Comparison of ENCODE assay signal across 8 cellular contexts in genomic region chr1:114428083-114428754, GRCh38.
DNase-seq lines count a peak whose midpoint lies in the region; ATAC-seq and TF ChIP-seq lines count a peak whose summit lies in the region.

No MANE protein-coding gene starts in this region.

- no peak overlapping the region for H3K4me3 ChIP-seq in DND-41 (ENCODE audit: low read depth in 1 of 2, low read length in 2 of 2)
- H3K4me3 ChIP-seq in Loucy (ENCODE audit: low read length, poor library complexity, severe bottlenecking) = no peak overlapping the region
- no peak overlapping the region for H3K4me3 ChIP-seq in cardiac fibroblast (replicated peaks in 1 of 2; ENCODE audit: low read depth in 2 of 2, low read length in 2 of 2)

- H3K4me2 ChIP-seq in DND-41 (ENCODE audit: insufficient read depth, low read length) = no peak overlapping the region
- H3K4me2 ChIP-seq in Loucy (ENCODE audit: low read depth, low read length, poor library complexity, severe bottlenecking) = no peak overlapping the region

- H3K9ac ChIP-seq in DND-41 (ENCODE audit: low read depth, low read length) = no peak overlapping the region
- H3K9ac ChIP-seq in Loucy (ENCODE audit: low read depth, low read length, poor library complexity, severe bottlenecking) = no peak overlapping the region

- no peaks in the 10 kb centered on the region for H3K9me3 Mint-ChIP-seq in activated T-helper 1 cell treated with anti-CD3 and anti-CD28 coated beads, Interleukin-12 subunit alpha, Interleukin-12 subunit beta, Interleukin-2, Interleukin-4 antibody, amounts not matched to agents 30 ng/mL and 10 ng/mL and 1 ng/mL, durations not matched to agents 14 hours and 24 hours and 36 hours

- H4K20me1 ChIP-seq in DND-41 (ENCODE audit: insufficient read depth, low read length) (no peaks in the 10 kb centered on the region), Loucy (ENCODE audit: insufficient read depth, low read length, poor library complexity, severe bottlenecking) (peaks cover 3% of the 10 kb centered on the region)

- H3K9me3 ChIP-seq in DND-41 (ENCODE audit: insufficient read depth, low read length, severe bottlenecking) (no peaks in the 10 kb centered on the region), Loucy (ENCODE audit: insufficient read depth, low read depth, low read length) (no peaks in the 10 kb centered on the region)

- no peak overlapping the region for H3K4me3 Mint-ChIP-seq in activated T-helper 1 cell treated with anti-CD3 and anti-CD28 coated beads, Interleukin-12 subunit alpha, Interleukin-12 subunit beta, Interleukin-2, Interleukin-4 antibody, amounts not matched to agents 30 ng/mL and 10 ng/mL and 1 ng/mL, durations not matched to agents 14 hours and 24 hours and 36 hours

- H2AFZ ChIP-seq in DND-41 (ENCODE audit: low read depth, low read length) (no peak overlapping the region), Loucy (ENCODE audit: low read length) (no peak overlapping the region)

- no peaks in the 10 kb centered on the region for H3K27me3 ChIP-seq in DND-41 (ENCODE audit: insufficient read depth, low read length, poor library complexity)
- no peaks in the 10 kb centered on the region for H3K27me3 ChIP-seq in Loucy (ENCODE audit: insufficient read depth, low read length, poor library complexity, severe bottlenecking)

- H3K4me1 Mint-ChIP-seq in activated T-helper 1 cell treated with anti-CD3 and anti-CD28 coated beads, Interleukin-12 subunit alpha, Interleukin-12 subunit beta, Interleukin-2, Interleukin-4 antibody, amounts not matched to agents 30 ng/mL and 10 ng/mL and 1 ng/mL, durations not matched to agents 14 hours and 24 hours and 36 hours (ENCODE audit: low read depth) = peaks cover 6% of the 10 kb centered on the region

- no peaks in the 10 kb centered on the region for H3K27me3 Mint-ChIP-seq in activated T-helper 1 cell treated with anti-CD3 and anti-CD28 coated beads, Interleukin-12 subunit alpha, Interleukin-12 subunit beta, Interleukin-2, Interleukin-4 antibody, amounts not matched to agents 30 ng/mL and 10 ng/mL and 1 ng/mL, durations not matched to agents 14 hours and 24 hours and 36 hours (ENCODE audit: insufficient read depth)

- H3K27ac ChIP-seq in DND-41 (ENCODE audit: low read length) = no peak overlapping the region

- H3K79me2 ChIP-seq in DND-41 (ENCODE audit: insufficient read depth, low read length) (peaks cover 4% of the 10 kb centered on the region; the same call in 1 of the 2 replicates), Loucy (ENCODE audit: insufficient read depth, low read length) (no peaks in the 10 kb centered on the region)

- no peaks in the 10 kb centered on the region for H3K9me2 ChIP-seq in Loucy (replicated peaks; ENCODE audit: low read depth, low read length)

- TF ChIP-seq CTCF in DND-41 (IDR thresholded peaks at IDR 0.05; ENCODE audit: borderline replicate concordance, extremely low read depth, low read length, poor library complexity, severe bottlenecking) (peak; percentile 48), Loucy (conservative IDR thresholded peaks at IDR 0.05; ENCODE audit: low read length) (peak; percentile 59), cardiac fibroblast (IDR thresholded peaks at IDR 0.05; ENCODE audit: low read depth, low read length) (peak; percentile 42)

- no peak overlapping the region for H3K27ac Mint-ChIP-seq in activated T-helper 1 cell treated with anti-CD3 and anti-CD28 coated beads, Interleukin-12 subunit alpha, Interleukin-12 subunit beta, Interleukin-2, Interleukin-4 antibody, amounts not matched to agents 30 ng/mL and 10 ng/mL and 1 ng/mL, durations not matched to agents 14 hours and 24 hours and 36 hours

- H3K36me3 ChIP-seq in DND-41 (ENCODE audit: insufficient read depth, low read length) (peaks cover 78% of the 10 kb centered on the region), Loucy (ENCODE audit: insufficient read depth, low read length) (peaks cover 85% of the 10 kb centered on the region)

- no peaks in the 10 kb centered on the region for H3K4me1 ChIP-seq in DND-41 (ENCODE audit: insufficient read depth, low read length)
- H3K4me1 ChIP-seq in Loucy (ENCODE audit: insufficient read depth, low read length, poor library complexity, severe bottlenecking) = no peaks in the 10 kb centered on the region

- DNase-seq in DND-41 = no peak
- DNase-seq in cardiac fibroblast (ENCODE audit: low read depth in 2 of 2) = peak; percentile 41 to 47
- DNase-seq in myocyte (ENCODE audit: low read depth) = peak; percentile 34
- DNase-seq in activated T-helper 1 cell treated with anti-CD3 and anti-CD28 coated beads, Interleukin-12 subunit alpha, Interleukin-12 subunit beta, Interleukin-2, Interleukin-4 antibody, amounts not matched to agents 30 ng/mL and 10 ng/mL and 1 ng/mL, durations not matched to agents 14 hours and 24 hours and 36 hours (ENCODE audit: low spot score) = no peak
- DNase-seq in NCI-H2227 (lab: John Stamatoyannopoulos, UW; ENCODE audit: unreplicated experiment) = no peak
- no peak for DNase-seq in UCSD-AML1 (lab: John Stamatoyannopoulos, UW; ENCODE audit: unreplicated experiment)
- no peak for DNase-seq in occipital lobe (lab: John Stamatoyannopoulos, UW)

- H3K36me3 Mint-ChIP-seq in activated T-helper 1 cell treated with anti-CD3 and anti-CD28 coated beads, Interleukin-12 subunit alpha, Interleukin-12 subunit beta, Interleukin-2, Interleukin-4 antibody, amounts not matched to agents 30 ng/mL and 10 ng/mL and 1 ng/mL, durations not matched to agents 14 hours and 24 hours and 36 hours (ENCODE audit: low read depth) = peaks cover 20% of the 10 kb centered on the region

- ATAC-seq in DND-41 (ENCODE audit: insufficient read depth, low read depth) = no peak

- intact Hi-C loops in activated T-helper 1 cell treated with anti-CD3 and anti-CD28 coated beads, Interleukin-12 subunit alpha, Interleukin-12 subunit beta, Interleukin-2, Interleukin-4 antibody, amounts not matched to agents 30 ng/mL and 10 ng/mL and 1 ng/mL, durations not matched to agents 14 hours and 24 hours and 36 hours (cut with micrococcal nuclease) = loop anchor here (1.0 kb wide), 1 partner anchor 82 kb away; no protein-coding TSS in a partner anchor

- H3F3A ChIP-seq in Loucy (ENCODE audit: low read depth) = no peaks in the 10 kb centered on the region

Comparison
In these comparisons a context has a peak if more than half of its experiments do, and no peak if none do; other contexts are left out.
1. DNase-seq: peak in cardiac fibroblast (2 of 2) and myocyte (single experiment); none in DND-41 (single experiment), activated T-helper 1 cell treated with anti-CD3 and anti-CD28 coated beads, Interleukin-12 subunit alpha, Interleukin-12 subunit beta, Interleukin-2, Interleukin-4 antibody, amounts not matched to agents 30 ng/mL and 10 ng/mL and 1 ng/mL, durations not matched to agents 14 hours and 24 hours and 36 hours (single experiment), NCI-H2227 (single experiment), UCSD-AML1 (single experiment) and occipital lobe (single experiment).
2. Peak in every context shown above with its lines, with median percentiles within 50 percentile points of each other: CTCF ChIP-seq.